In genomic region chr11:64643258-64643881, GRCh38 we compare ENCODE assay signal across 8 cellular contexts. TPM values are rescaled to one million over a fixed set of nuclear protein-coding genes. Genes with fewer than 3 reads are reported as not detected.
A peak's percentile ranks its signal among the peaks of the same experiment; 100 is the strongest.
DNase-seq lines count a peak whose midpoint lies in the region; TF ChIP-seq lines count a peak whose summit lies in the region.
"Had no signal": no experiment of that assay in that cellular context is flagged by ENCODE, and none has a peak within 500 bp of the region (broad histone marks: within the 10 kb centered on the region; RNA-seq: fewer than 3 reads in every experiment).

No MANE protein-coding gene starts in this region.

- peak overlapping the region; percentile 53 for H3K4me3 ChIP-seq in HAP-1
- peak overlapping the region; percentile 60 to 76 (median 67) for H3K4me3 ChIP-seq in sigmoid colon
- peak overlapping the region in 2 of 4 donors; percentile 11 to 36 for H3K4me3 ChIP-seq in tibial nerve

- intact Hi-C loops in sigmoid colon (cut with DNase I): loop anchor here (2.0 kb wide), 1 partner anchor 35 kb away; no protein-coding TSS in a partner anchor

- WGBS in sigmoid colon, 2 donors: 1 to 2% methylated on average over 52 to 53 of the region's 53 CpGs
- 2% methylated on average over 46 to 50 of the region's 53 CpGs for WGBS in tibial nerve, 2 donors

- peak overlapping the region in 3 of 4 donors; percentile 62 to 76 (median 67) for H3K27ac ChIP-seq in sigmoid colon
- no peak overlapping the region for H3K27ac ChIP-seq in tibial nerve

- in situ Hi-C loops in HAP-1 (cut with MboI; ENCODE audit: low sequenced_read_pairs): no loop called here

- no peaks in the 10 kb centered on the region for H3K36me3 ChIP-seq in HAP-1 (replicated peaks)
- no peaks in the 10 kb centered on the region for H3K36me3 ChIP-seq in sigmoid colon
- H3K36me3 ChIP-seq in tibial nerve: no peaks in the 10 kb centered on the region

- peaks cover 9% of the 10 kb centered on the region for H3K4me1 ChIP-seq in HAP-1
- peaks cover 0 to 37% (median 30%) of the 10 kb centered on the region in 4 donors for H3K4me1 ChIP-seq in sigmoid colon
- peaks cover 0 to 18% (median 3%) of the 10 kb centered on the region in 4 donors for H3K4me1 ChIP-seq in tibial nerve

- no peak for TF ChIP-seq CTCF in sigmoid colon (IDR thresholded peaks at IDR 0.05)
- TF ChIP-seq CTCF in tibial nerve (IDR thresholded peaks at IDR 0.05): no peak

- H3K27me3 ChIP-seq in HAP-1 (ENCODE audit: low read depth): peaks cover 11% of the 10 kb centered on the region
- peaks cover 0 to 29% (median 5%) of the 10 kb centered on the region in 3 donors for H3K27me3 ChIP-seq in sigmoid colon
- peaks cover 0 to 63% of the 10 kb centered on the region in 2 donors for H3K27me3 ChIP-seq in tibial nerve

- no peaks in the 10 kb centered on the region for H3K9me3 ChIP-seq in HAP-1
- no peaks in the 10 kb centered on the region for H3K9me3 ChIP-seq in sigmoid colon
- H3K9me3 ChIP-seq in tibial nerve: no peaks in the 10 kb centered on the region

- DNase-seq in HAP-1 (ENCODE audit: low spot score in 2 of 2) (peak; percentile 52 to 84), NCI-H82 treated with DMSO at 0.1 percent for 48 hours (lab: John Stamatoyannopoulos, UW; ENCODE audit: unreplicated experiment) (peak; percentile 50), hypothalamus (lab: John Stamatoyannopoulos, UW) (peak in 33 of 51 donors; percentile 20 to 75 (median 53)), sigmoid colon (peak; percentile 82), A172 (ENCODE audit: low spot score) (no peak), NCI-H128 (lab: John Stamatoyannopoulos, UW; ENCODE audit: unreplicated experiment) (no peak), tibial nerve (ENCODE audit: low spot score in 2 of 2) (no peak)
- DNase-seq: T1000 had no signal

- TF ChIP-seq POLR2A in sigmoid colon (IDR thresholded peaks at IDR 0.05) (no peak), tibial nerve (IDR thresholded peaks at IDR 0.05) (no peak)

- no peak for TF ChIP-seq EP300 in sigmoid colon (IDR thresholded peaks at IDR 0.05)
- TF ChIP-seq EP300 in tibial nerve (IDR thresholded peaks at IDR 0.05): no peak

RNA-seq across cellular contexts. Expression of gene SLC22A12, which starts 52.4 kb away (rescaled TPM):
- total RNA-seq in sigmoid colon (not detected), tibial nerve (under 1 TPM in 1 of 4 donors, not detected in 3; 0.30 TPM)
- not detected for polyA plus RNA-seq in sigmoid colon
- not detected in 2 replicates for total RNA-seq in A172 (2014; rRNA removed; shearing (Covaris generic))

Comparison
In these comparisons a context has a peak if more than half of its experiments do, and no peak if none do; other contexts are left out.
1. DNase-seq: peak in HAP-1 (2 of 2), NCI-H82 treated with DMSO at 0.1 percent for 48 hours (single experiment), hypothalamus (33 of 51) and sigmoid colon (single experiment); none in A172 (single experiment), NCI-H128 (single experiment) and tibial nerve (0 of 2).
2. H3K27ac ChIP-seq: peak in sigmoid colon (3 of 4); none in tibial nerve (0 of 4).